Comparison of ENCODE assay signal across 9 cellular contexts in the genomic region with DNA sequence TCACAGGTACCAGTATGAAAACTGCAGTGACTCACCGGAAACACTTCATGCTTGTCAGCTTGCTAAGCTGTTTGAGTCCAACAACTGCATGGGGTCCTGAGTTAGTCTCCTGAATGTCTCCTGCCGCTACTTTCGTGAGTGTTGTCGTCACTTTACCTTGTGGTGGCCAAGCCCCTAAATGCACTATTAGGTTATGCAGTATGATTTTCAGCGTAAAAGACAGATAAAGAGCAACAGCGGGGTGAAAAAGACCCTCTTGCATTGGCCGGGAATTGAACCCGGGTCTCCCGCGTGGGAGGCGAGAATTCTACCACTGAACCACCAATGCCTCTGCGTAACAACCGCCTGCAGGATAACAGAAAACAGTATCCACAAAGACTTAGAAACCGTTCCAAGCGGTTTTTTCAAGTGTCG. TPM values are rescaled to one million over a fixed set of nuclear protein-coding genes. Genes with fewer than 3 reads are reported as not detected.
A peak's percentile ranks its signal among the peaks of the same experiment; 100 is the strongest.
DNase-seq lines count a peak whose midpoint lies in the region; ATAC-seq, FAIRE-seq and TF ChIP-seq lines count a peak whose summit lies in the region.
"Not testable (repeated sequence)": the region's sequence is repeated elsewhere in the genome, so short reads cannot be mapped to it uniquely, and the experiment has no call there.
"Had no signal": no experiment of that assay in that cellular context is flagged by ENCODE, and none has a peak within 500 bp of the region (broad histone marks: within the 10 kb centered on the region; RNA-seq: fewer than 3 reads in every experiment).

No MANE protein-coding gene starts in this region.

- dilution Hi-C loops in endothelial cell of umbilical vein (cut with MboI; ENCODE audit: extremely low pct_ligation_motif_present, low sequenced_read_pairs); keratinocyte (cut with MboI; ENCODE audit: extremely low pct_ligation_motif_present, low sequenced_read_pairs): not testable (repeated sequence)

- POLR2A ChIA-PET in endothelial cell of umbilical vein (lab: Charles Lee), result not testable (repeated sequence)

- not testable (repeated sequence) for H4K20me1 ChIP-seq in endothelial cell of umbilical vein (replicated peaks; ENCODE audit: control insufficient read depth, extremely low read depth, insufficient read depth, low read length); keratinocyte (ENCODE audit: control insufficient read depth, extremely low read depth, insufficient read depth, low read length)

- H3K27me3 ChIP-seq in HAP-1 (ENCODE audit: low read depth); RWPE2 (ENCODE audit: insufficient read depth, poor library complexity, severe bottlenecking); endothelial cell of umbilical vein (ENCODE audit: control insufficient read depth in 2 of 2, insufficient read depth in 2 of 2, low read length in 2 of 2); keratinocyte (ENCODE audit: control insufficient read depth, extremely low read depth, insufficient read depth, low read length): not testable (repeated sequence)

- not testable (repeated sequence) for H3K4me1 ChIP-seq in HAP-1; RWPE2 (ENCODE audit: insufficient read depth, poor library complexity, severe bottlenecking); endothelial cell of umbilical vein (ENCODE audit: control insufficient read depth, extremely low read depth, insufficient read depth, low read length); keratinocyte (ENCODE audit: control insufficient read depth, extremely low read depth, insufficient read depth, low read length)

- H3K36me3 ChIP-seq in HAP-1 (replicated peaks); RWPE2 (ENCODE audit: low read depth); endothelial cell of umbilical vein (ENCODE audit: control insufficient read depth in 2 of 2, extremely low read depth in 1 of 2, insufficient read depth in 2 of 2, low read length in 2 of 2); keratinocyte (ENCODE audit: control insufficient read depth in 2 of 2, extremely low read depth in 1 of 2, insufficient read depth in 2 of 2, low read length in 2 of 2): not testable (repeated sequence)

- not testable (repeated sequence) for H3K27ac ChIP-seq in RWPE2 (ENCODE audit: poor library complexity, severe bottlenecking); endothelial cell of umbilical vein (ENCODE audit: insufficient read depth, low read depth, low read length); keratinocyte (ENCODE audit: control insufficient read depth, insufficient read depth, low read length)

- H3K9me3 ChIP-seq in HAP-1; RWPE2 (ENCODE audit: severe bottlenecking); endothelial cell of umbilical vein (replicated peaks; ENCODE audit: control insufficient read depth, insufficient read depth, low read length); keratinocyte (ENCODE audit: control insufficient read depth, low read depth, low read length): not testable (repeated sequence)

- intact Hi-C loops in endothelial cell of umbilical vein (cut with micrococcal nuclease), result not testable (repeated sequence)

- TSS peak; percentile 100 for BruUV-seq in endothelial cell of umbilical vein (replicated peaks; lab: Mats Ljungman, UMichigan)

- not testable (repeated sequence) for H2AFZ ChIP-seq in endothelial cell of umbilical vein (ENCODE audit: low read depth, low read length); keratinocyte (ENCODE audit: control insufficient read depth, low read length)

- DNase-seq in COLO829 (ENCODE audit: low spot score), result peak; percentile 17
- peak; percentile 37 to 75 for DNase-seq in HAP-1 (ENCODE audit: low spot score in 2 of 2)
- DNase-seq in NCI-H1092 treated with DMSO at 0.1 percent for 48 hours (lab: John Stamatoyannopoulos, UW), result peak; percentile 30
- DNase-seq in RWPE2 (ENCODE audit: low spot score), result not testable (repeated sequence)
- DNase-seq in activated T-cell treated with anti-CD3 and anti-CD28 coated beads, Interleukin-2, amount 50 U/mL, for 48 hours, result peak; percentile 78 to 82
- peak; percentile 39 for DNase-seq in endothelial cell of umbilical vein (ENCODE audit: low read depth, low spot score)
- peak; percentile 17 for DNase-seq in keratinocyte (ENCODE audit: low read depth, low spot score)
- DNase-seq in stimulated activated CD4-positive, alpha-beta T cell treated with anti-CD3 and anti-CD28 coated beads, TNF-alpha, amount 100 ng/mL, for 48 hours (ENCODE audit: low read depth in 3 of 3), result peak in 2 of 3 donors; percentile 9 to 20

- not testable (repeated sequence) for H3K9ac ChIP-seq in endothelial cell of umbilical vein (replicated peaks; ENCODE audit: extremely low read depth, insufficient read depth, low read length); keratinocyte (ENCODE audit: control insufficient read depth, extremely low read depth, insufficient read depth, low read length)

- peak; percentile 82 for ATAC-seq in RWPE2 (ENCODE audit: low read depth)

- in situ Hi-C loops in HAP-1 (cut with MboI; ENCODE audit: low sequenced_read_pairs), result not testable (repeated sequence)

- not testable (repeated sequence) for TF ChIP-seq POLR2A in endothelial cell of umbilical vein (IDR thresholded peaks at IDR 0.05; ENCODE audit: low read depth, low read length)

- H3K9me1 ChIP-seq in endothelial cell of umbilical vein (replicated peaks; ENCODE audit: control insufficient read depth, extremely low read depth, insufficient read depth, low read length); keratinocyte (ENCODE audit: control insufficient read depth, extremely low read depth, insufficient read depth, low read length): not testable (repeated sequence)

- FAIRE-seq in endothelial cell of umbilical vein (lab: Jason Lieb, UNC), result peak; percentile 31
- FAIRE-seq in keratinocyte (lab: Jason Lieb, UNC), result not testable (repeated sequence)

- CTCF ChIA-PET in endothelial cell of umbilical vein (lab: Charles Lee), result not testable (repeated sequence)

- H3K4me2 ChIP-seq in endothelial cell of umbilical vein (ENCODE audit: insufficient read depth, low read length); keratinocyte (ENCODE audit: control insufficient read depth, extremely low read depth, insufficient read depth, low read depth, low read length): not testable (repeated sequence)

- not testable (repeated sequence) for H3K4me3 ChIP-seq in HAP-1; RWPE2 (ENCODE audit: severe bottlenecking); endothelial cell of umbilical vein (replicated peaks in 1 of 3; ENCODE audit: insufficient read depth in 1 of 3, low read depth in 1 of 3, low read length in 3 of 3); keratinocyte (ENCODE audit: control insufficient read depth in 2 of 3, extremely low read depth in 1 of 3, insufficient read depth in 2 of 3, low read depth in 1 of 3, low read length in 3 of 3)

- H3K79me2 ChIP-seq in endothelial cell of umbilical vein (ENCODE audit: control insufficient read depth, insufficient read depth, low read length); keratinocyte (ENCODE audit: control insufficient read depth, insufficient read depth, low read length): not testable (repeated sequence)

- not testable (repeated sequence) for TF ChIP-seq CTCF in RWPE2 (IDR thresholded peaks at IDR 0.05; ENCODE audit: poor library complexity, severe bottlenecking); endothelial cell of umbilical vein (IDR thresholded peaks at IDR 0.05; ENCODE audit: extremely low read depth in 1 of 2, insufficient read depth in 1 of 2, low read depth in 1 of 2, low read length in 2 of 2); keratinocyte (optimal IDR thresholded peaks at IDR 0.05 in 1 of 3, IDR thresholded peaks at IDR 0.05 in 1 of 3, conservative IDR thresholded peaks at IDR 0.05 in 1 of 3; ENCODE audit: extremely low read depth in 1 of 3, insufficient read depth in 2 of 3, low read length in 3 of 3)

RNA-seq across cellular contexts. Expression of gene RNU1-1, which starts 31.6 kb away (rescaled TPM):
- 1,319 and 2,019 TPM in 2 replicates for total RNA-seq in endothelial cell of umbilical vein
- polyA plus RNA-seq in endothelial cell of umbilical vein (under 0.01 and 206 TPM in 2 replicates), keratinocyte (66.0 to 67.0 TPM in 2 of 3 replicates, not detected in the other)
- polyA plus RNA-seq in endothelial cell of umbilical vein (2011; cell fraction: cytosol; rRNA removed), result under 0.01 TPM in 1 of 2 replicates, not detected in the other
- polyA plus RNA-seq in endothelial cell of umbilical vein (2011; cell fraction: nucleus; rRNA removed), result under 0.01 TPM in 2 replicates
- 123 TPM in 1 of 2 replicates, not detected in the other for polyA plus RNA-seq in endothelial cell of umbilical vein (2012)
- polyA minus RNA-seq in endothelial cell of umbilical vein (9,566 and 13,963 TPM in 2 replicates), keratinocyte (13,175 to 24,724 TPM (median 16,252 TPM) in 3 replicates)
- 46,668 TPM for polyA minus RNA-seq in endothelial cell of umbilical vein (2011; cell fraction: cytosol; rRNA and poly(A)+ RNA removed)
- 60,677 and 87,675 TPM in 2 replicates for polyA minus RNA-seq in endothelial cell of umbilical vein (2011; cell fraction: nucleus; rRNA and poly(A)+ RNA removed)
- polyA plus RNA-seq in keratinocyte (2011; ENCODE audit: low read depth), result not detected
- polyA plus RNA-seq in keratinocyte (2011; cell fraction: cytosol; rRNA removed), result not detected in 2 replicates
- polyA plus RNA-seq in keratinocyte (2011; cell fraction: nucleus; rRNA removed), result under 0.01 TPM in 2 replicates
- polyA plus RNA-seq in keratinocyte (2012; ENCODE audit: low replicate concordance), result not detected in 2 replicates
- 39,283 TPM for polyA minus RNA-seq in keratinocyte (2011; cell fraction: cytosol; rRNA and poly(A)+ RNA removed)
- polyA minus RNA-seq in keratinocyte (2011; cell fraction: nucleus; rRNA and poly(A)+ RNA removed), result 15,420 and 21,721 TPM in 2 replicates
- polyA plus RNA-seq: naive thymus-derived CD4-positive, alpha-beta T cell had no signal
